In the genomic region with DNA sequence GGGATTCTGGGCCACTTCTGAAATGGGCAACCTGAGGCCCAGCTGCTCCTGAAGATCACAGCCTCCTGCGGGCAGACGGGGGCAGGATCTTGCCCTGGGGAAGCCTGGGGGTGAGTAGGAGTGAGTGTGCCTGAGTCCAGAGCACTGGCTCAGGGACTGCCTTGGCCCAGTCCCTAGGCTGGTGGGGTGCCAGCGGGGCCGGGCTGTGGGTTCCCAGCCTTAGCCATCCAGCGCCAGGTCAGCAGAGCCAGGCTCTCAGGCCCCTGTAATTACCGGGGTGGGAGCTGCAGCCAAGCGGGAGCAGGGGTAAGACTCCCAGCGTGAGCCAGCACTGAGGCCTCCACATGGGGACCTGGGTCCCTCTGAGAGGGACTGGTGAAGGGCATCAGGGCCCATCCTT, we compare ENCODE assay signal across 22 cellular contexts. TPM values are rescaled to one million over a fixed set of nuclear protein-coding genes. Genes with fewer than 3 reads are reported as not detected.
"Had no signal": no experiment of that assay in that cellular context is flagged by ENCODE, and none has a peak within 500 bp of the region (broad histone marks: within the 10 kb centered on the region; RNA-seq: fewer than 3 reads in every experiment).

No MANE protein-coding gene starts in this region.

- H3K27ac Mint-ChIP-seq: activated naive CD8-positive, alpha-beta T cell treated with anti-CD3 and anti-CD28 coated beads for 36 hours; activated T-helper 2 cell treated with anti-CD3 and anti-CD28 coated beads, Interferon-gamma antibody, Interleukin-2, Interleukin-4, amounts not matched to agents 10 μg/mL and 5 μg/mL and 100 μg/mL, durations not matched to agents 14 hours and 24 hours and 36 hours; mesothelial cell of epicardium; progenitor cell of endocrine pancreas; T-helper 1 cell treated with Interleukin-12 subunit alpha and Interleukin-12 subunit beta and Interleukin-4 antibody, amounts not matched to agents 30 μg/mL and 1 μg/mL, for 36 hours; WTC11 had no signal

- H3K36me3 ChIP-seq: cardiac muscle cell had no signal

- H3K36me3 Mint-ChIP-seq: activated naive CD8-positive, alpha-beta T cell treated with anti-CD3 and anti-CD28 coated beads for 36 hours; mesothelial cell of epicardium; naive thymus-derived CD8-positive, alpha-beta T cell; WTC11 had no signal

- ATAC-seq: activated T-cell treated with anti-CD3 and anti-CD28 coated beads, Interleukin-2, amount 50 U/mL, for 4 hours; naive thymus-derived CD8-positive, alpha-beta T cell; WTC11 had no signal

- H3K9me3 Mint-ChIP-seq: activated naive CD8-positive, alpha-beta T cell treated with anti-CD3 and anti-CD28 coated beads for 36 hours; activated T-cell treated with anti-CD3 and anti-CD28 coated beads, Interleukin-2, amount 50 U/mL, for 4 hours; activated T-helper 2 cell treated with anti-CD3 and anti-CD28 coated beads, Interferon-gamma antibody, Interleukin-2, Interleukin-4, amounts not matched to agents 10 μg/mL and 5 μg/mL and 100 μg/mL, durations not matched to agents 14 hours and 24 hours and 36 hours; mesothelial cell of epicardium; naive thymus-derived CD8-positive, alpha-beta T cell; T-helper 1 cell treated with Interleukin-12 subunit alpha and Interleukin-12 subunit beta and Interleukin-4 antibody, amounts not matched to agents 30 μg/mL and 1 μg/mL, for 36 hours; WTC11 had no signal

- H3K4me3 Mint-ChIP-seq: activated naive CD8-positive, alpha-beta T cell treated with anti-CD3 and anti-CD28 coated beads for 36 hours; activated T-cell treated with anti-CD3 and anti-CD28 coated beads, Interleukin-2, amount 50 U/mL, for 4 hours; mesothelial cell of epicardium; T-helper 1 cell treated with Interleukin-12 subunit alpha and Interleukin-12 subunit beta and Interleukin-4 antibody, amounts not matched to agents 30 μg/mL and 1 μg/mL, for 36 hours; WTC11 had no signal

- DNase-seq: activated naive CD4-positive, alpha-beta T cell; activated naive CD8-positive, alpha-beta T cell treated with anti-CD3 and anti-CD28 coated beads for 36 hours; activated T-cell treated with anti-CD3 and anti-CD28 coated beads, Interleukin-2, amount 50 U/mL, for 4 hours; effector CD4-positive, alpha-beta T cell; foreskin melanocyte; glutamatergic neuron; naive thymus-derived CD8-positive, alpha-beta T cell; stimulated activated CD4-positive, alpha-beta T cell treated with anti-CD3 and anti-CD28 coated beads, Interleukin-15, amount 100 ng/mL, for 24 hours; stimulated activated CD8-positive, alpha-beta memory T cell treated with anti-CD3 and anti-CD28 coated beads, Interleukin-4, amount 100 ng/mL, for 48 hours; stimulated activated naive CD4-positive, alpha-beta T cell; T1000 had no signal

- H3K4me3 ChIP-seq: cardiac muscle cell, skin epidermis had no signal

- H3K27ac ChIP-seq: cardiac muscle cell had no signal

RNA-seq across cellular contexts. Expression of gene SPNS2, which starts 8.2 kb away (rescaled TPM):
- total RNA-seq: osteocyte had no signal

RNA-seq across cellular contexts. Expression of gene GGT6, which starts 53.5 kb away (rescaled TPM):
- total RNA-seq: activated naive CD8-positive, alpha-beta T cell treated with anti-CD3 and anti-CD28 coated beads for 36 hours; activated T-cell treated with anti-CD3 and anti-CD28 coated beads, Interleukin-2, amount 50 U/mL, for 4 hours; activated T-helper 2 cell treated with anti-CD3 and anti-CD28 coated beads, Interferon-gamma antibody, Interleukin-2, Interleukin-4, amounts not matched to agents 10 μg/mL and 5 μg/mL and 100 μg/mL, durations not matched to agents 14 hours and 24 hours and 36 hours; cardiac muscle cell; chondrocyte; naive thymus-derived CD8-positive, alpha-beta T cell; osteocyte; progenitor cell of endocrine pancreas; right cardiac atrium; SK-MEL-5 had no signal
